In the genomic region with DNA sequence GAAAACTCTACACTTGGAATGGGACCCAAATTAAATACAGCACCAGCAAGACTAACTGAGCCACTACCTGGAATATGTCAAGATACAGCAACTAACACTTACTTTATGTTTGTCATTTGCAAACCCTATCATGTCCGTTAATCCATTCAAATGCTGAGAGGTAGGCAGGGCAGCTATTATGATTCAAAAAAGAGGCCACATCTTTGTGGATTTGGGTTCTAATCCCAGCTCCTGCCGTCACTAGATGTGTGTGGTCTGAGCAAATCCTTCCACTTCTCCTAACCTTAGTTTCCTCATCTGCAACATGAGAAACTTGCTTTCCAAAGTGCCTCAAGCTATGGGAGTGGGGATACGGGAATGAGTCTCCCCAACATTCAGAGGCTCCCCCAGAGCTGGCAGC, we compare ENCODE assay signal across 12 cellular contexts. TPM values are rescaled to one million over a fixed set of nuclear protein-coding genes. Genes with fewer than 3 reads are reported as not detected.
DNase-seq lines count a peak whose midpoint lies in the region; ATAC-seq and TF ChIP-seq lines count a peak whose summit lies in the region.
"Had no signal": no experiment of that assay in that cellular context is flagged by ENCODE, and none has a peak within 500 bp of the region (broad histone marks: within the 10 kb centered on the region; RNA-seq: fewer than 3 reads in every experiment).

No MANE protein-coding gene starts in this region.

- H3K4me1 Mint-ChIP-seq in activated naive CD4-positive, alpha-beta T cell treated with anti-CD3 and anti-CD28 coated beads, Interleukin-2, amount 50 U/mL, for 24 hours: peaks cover 100% of the 10 kb centered on the region
- peaks cover 85% of the 10 kb centered on the region for H3K4me1 Mint-ChIP-seq in memory B cell

- no peaks in the 10 kb centered on the region for H3K9me3 Mint-ChIP-seq in activated naive CD4-positive, alpha-beta T cell treated with anti-CD3 and anti-CD28 coated beads, Interleukin-2, amount 50 U/mL, for 24 hours
- no peaks in the 10 kb centered on the region for H3K9me3 Mint-ChIP-seq in memory B cell

- TF ChIP-seq CTCF in thyroid gland (IDR thresholded peaks at IDR 0.05): no peak

- H3K9me3 ChIP-seq in thyroid gland: no peaks in the 10 kb centered on the region

- no peak for TF ChIP-seq POLR2A in thyroid gland (IDR thresholded peaks at IDR 0.05)

- H3K4me3 ChIP-seq in thyroid gland (replicated peaks in 1 of 3): no peak overlapping the region

- 87 to 88% methylated on average over 3 of the region's 3 CpGs for WGBS in thyroid gland, 2 donors

- H3K27me3 ChIP-seq in thyroid gland: no peaks in the 10 kb centered on the region

- peak overlapping the region; percentile 85 for H3K4me3 Mint-ChIP-seq in activated naive CD4-positive, alpha-beta T cell treated with anti-CD3 and anti-CD28 coated beads, Interleukin-2, amount 50 U/mL, for 24 hours
- peak overlapping the region; percentile 92 for H3K4me3 Mint-ChIP-seq in memory B cell

- no peak for ATAC-seq in memory B cell (ENCODE audit: low read depth)
- ATAC-seq in HG02763 (IDR thresholded peaks at IDR 0.05; ENCODE audit: unreplicated experiment): no peak

- no peaks in the 10 kb centered on the region for H3K27me3 Mint-ChIP-seq in activated naive CD4-positive, alpha-beta T cell treated with anti-CD3 and anti-CD28 coated beads, Interleukin-2, amount 50 U/mL, for 24 hours
- no peaks in the 10 kb centered on the region for H3K27me3 Mint-ChIP-seq in memory B cell

- intact Hi-C loops in thyroid gland (cut with DNase I): no loop called here

- DNase-seq in activated naive CD4-positive, alpha-beta T cell (lab: John Stamatoyannopoulos, UW): no peak
- DNase-seq in activated T-cell treated with anti-CD3 and anti-CD28 coated beads, Interleukin-2, amount 50 U/mL, for 48 hours: peak; percentile 15 to 19
- DNase-seq in memory B cell (ENCODE audit: low spot score in 2 of 2) (no peak), thyroid gland (no peak), SIG-M5 (lab: John Stamatoyannopoulos, UW) (no peak)
- DNase-seq in stimulated activated CD4-positive, alpha-beta T cell treated with anti-CD3 and anti-CD28 coated beads, Interleukin-12 subunit alpha, Interleukin-12 subunit beta, amount 100 ng/mL, for 4 hours: no peak
- DNase-seq: mesendoderm; NCI-H526 treated with DMSO at 0.1 percent for 48 hours; stimulated activated CD4-positive, alpha-beta T cell treated with anti-CD3 and anti-CD28 coated beads, Interleukin-4, amount 100 ng/mL, for 1 hour; T1000 had no signal

- H3K36me3 Mint-ChIP-seq in activated naive CD4-positive, alpha-beta T cell treated with anti-CD3 and anti-CD28 coated beads, Interleukin-2, amount 50 U/mL, for 24 hours: no peaks in the 10 kb centered on the region
- peaks cover 7% of the 10 kb centered on the region for H3K36me3 Mint-ChIP-seq in memory B cell

- H3K4me1 ChIP-seq in thyroid gland: peaks cover 4 to 40% of the 10 kb centered on the region in 2 donors

- peak overlapping the region; percentile 99 for H3K27ac Mint-ChIP-seq in activated naive CD4-positive, alpha-beta T cell treated with anti-CD3 and anti-CD28 coated beads, Interleukin-2, amount 50 U/mL, for 24 hours
- peak overlapping the region; percentile 95 for H3K27ac Mint-ChIP-seq in memory B cell

- peak overlapping the region in 2 of 3 donors; percentile 17 to 52 for H3K27ac ChIP-seq in thyroid gland

- no peaks in the 10 kb centered on the region for H3K36me3 ChIP-seq in thyroid gland

RNA-seq across cellular contexts. Expression of gene FLI1, which starts 24.2 kb away (rescaled TPM):
- 10 to 100 TPM in 3 of 4 donors, 1 to 10 TPM in 1; 8.7 to 26.7 (median 19.9) TPM for total RNA-seq in thyroid gland

Comparison
In these comparisons a context has a peak if more than half of its experiments do, and no peak if none do; other contexts are left out.
1. DNase-seq: peak in activated T-cell treated with anti-CD3 and anti-CD28 coated beads, Interleukin-2, amount 50 U/mL, for 48 hours (2 of 2); none in activated naive CD4-positive, alpha-beta T cell (0 of 4), memory B cell (0 of 2), thyroid gland (0 of 2), stimulated activated CD4-positive, alpha-beta T cell treated with anti-CD3 and anti-CD28 coated beads, Interleukin-12 subunit alpha, Interleukin-12 subunit beta, amount 100 ng/mL, for 4 hours (single experiment) and SIG-M5 (single experiment).